Comparison of ENCODE assay signal across 17 cellular contexts in genomic region chr13:107476068-107476467, GRCh38.
DNase-seq lines count a peak whose midpoint lies in the region; ATAC-seq and TF ChIP-seq lines count a peak whose summit lies in the region.
"Had no signal": no experiment of that assay in that cellular context is flagged by ENCODE, and none has a peak within 500 bp of the region (broad histone marks: within the 10 kb centered on the region; RNA-seq: fewer than 3 reads in every experiment).

No MANE protein-coding gene starts in this region.

- no peak overlapping the region for H3K4me3 Mint-ChIP-seq in activated naive CD4-positive, alpha-beta T cell treated with anti-CD3 and anti-CD28 coated beads for 36 hours
- H3K4me3 Mint-ChIP-seq: B cell; CD14-positive monocyte; CD8-positive, alpha-beta T cell; GM23338; IgD-negative memory B cell had no signal

- H3K23ac ChIP-seq in IMR-90 (ENCODE audit: low read depth, low read length): no peak overlapping the region

- no peak overlapping the region for H3K56ac ChIP-seq in IMR-90 (ENCODE audit: extremely low read depth, insufficient read depth, low read length)

- H3K18ac ChIP-seq in IMR-90 (ENCODE audit: low read depth, low read length): no peak overlapping the region

- in situ Hi-C loops in IMR-90 (cut with MboI; ENCODE audit: low sequenced_read_pairs): no loop called here

- no peak overlapping the region for H3K4ac ChIP-seq in IMR-90 (ENCODE audit: low read depth, low read length)

- CTCF ChIA-PET in IMR-90 (lab: Yijun Ruan, JAX): no interaction called here
- CTCF ChIA-PET in activated naive CD4-positive, alpha-beta T cell treated with anti-CD3 and anti-CD28 coated beads for 36 hours (lab: Charles Lee): no interaction called here

- H2AFZ ChIP-seq in IMR-90 (replicated peaks; ENCODE audit: low read length, poor library complexity): no peak overlapping the region
- H2AFZ ChIP-seq: GM23338 had no signal

- no peak overlapping the region for H4K8ac ChIP-seq in IMR-90 (ENCODE audit: low read depth in 2 of 2, low read length in 2 of 2)

- peaks cover 14 to 31% of the 10 kb centered on the region in 2 experiments for H3K79me1 ChIP-seq in IMR-90 (ENCODE audit: low read depth in 1 of 2, low read length in 2 of 2)

- intact Hi-C loops in IMR-90 (cut with micrococcal nuclease): no loop called here
- intact Hi-C loops in activated naive CD4-positive, alpha-beta T cell treated with anti-CD3 and anti-CD28 coated beads for 36 hours (cut with micrococcal nuclease): no loop called here

- no peak overlapping the region for H4K91ac ChIP-seq in IMR-90 (ENCODE audit: insufficient read depth, low read depth, low read length)

- no peaks in the 10 kb centered on the region for H3K27me3 Mint-ChIP-seq in activated naive CD4-positive, alpha-beta T cell treated with anti-CD3 and anti-CD28 coated beads for 36 hours (ENCODE audit: low read depth)
- H3K27me3 Mint-ChIP-seq: B cell, IgD-negative memory B cell had no signal

- no peak for TF ChIP-seq POLR2A in IMR-90 (IDR thresholded peaks at IDR 0.05; ENCODE audit: low read depth, low read length)

- peak; percentile 15 for DNase-seq in ELR (ENCODE audit: low read depth)
- DNase-seq in IMR-90: peak; percentile 62
- DNase-seq in adipocyte (ENCODE audit: low read depth): peak; percentile 42
- peak; percentile 16 for DNase-seq in hepatic stellate cell (ENCODE audit: low spot score)
- DNase-seq in activated naive CD4-positive, alpha-beta T cell treated with anti-CD3 and anti-CD28 coated beads for 36 hours: no peak
- no peak for DNase-seq in foreskin keratinocyte
- DNase-seq in C1 segment of cervical spinal cord (lab: John Stamatoyannopoulos, UW): no peak
- DNase-seq in stimulated activated CD4-positive, alpha-beta T cell treated with anti-CD3 and anti-CD28 coated beads, Interleukin-12 subunit alpha, Interleukin-12 subunit beta, amount 100 ng/mL, for 4 hours: no peak
- DNase-seq: ACHN; CD8-positive, alpha-beta T cell; COR-L47; H7; KG1 had no signal

- no peak overlapping the region for H3K14ac ChIP-seq in IMR-90 (replicated peaks; ENCODE audit: low read depth, low read length)

- TF ChIP-seq CTCF in IMR-90 (conservative IDR thresholded peaks at IDR 0.05; ENCODE audit: low read depth, low read length): no peak
- no peak for TF ChIP-seq CTCF in foreskin keratinocyte (conservative IDR thresholded peaks at IDR 0.05)

- no peaks in the 10 kb centered on the region for H3K9me1 ChIP-seq in IMR-90 (ENCODE audit: insufficient read depth, low read length)

- ATAC-seq in IMR-90 (ENCODE audit: low read depth) (no peak), foreskin keratinocyte (no peak)
- ATAC-seq: CD8-positive, alpha-beta T cell; GM23338 had no signal

- no peak overlapping the region for H2BK5ac ChIP-seq in IMR-90 (ENCODE audit: low read depth, low read length, poor library complexity, severe bottlenecking)

- no peak overlapping the region for H2BK15ac ChIP-seq in IMR-90 (ENCODE audit: low read depth, low read length)

- H3K4me1 Mint-ChIP-seq in activated naive CD4-positive, alpha-beta T cell treated with anti-CD3 and anti-CD28 coated beads for 36 hours (ENCODE audit: low read depth): no peaks in the 10 kb centered on the region
- H3K4me1 Mint-ChIP-seq: B cell, CD14-positive monocyte, IgD-negative memory B cell had no signal

- H3K4me2 ChIP-seq in IMR-90 (ENCODE audit: low read depth, low read length): no peak overlapping the region
- H3K4me2 ChIP-seq: GM23338 had no signal

- H3K4me1 ChIP-seq in IMR-90 (ENCODE audit: control insufficient read depth, insufficient read depth, low read length) (peaks cover 6% of the 10 kb centered on the region; the same call in 1 of the 2 replicates), adipocyte (ENCODE audit: control insufficient read depth, insufficient read depth, low read length) (no peaks in the 10 kb centered on the region), foreskin keratinocyte (no peaks in the 10 kb centered on the region)

- TF ChIP-seq RAD21 in IMR-90 (IDR thresholded peaks at IDR 0.05; ENCODE audit: low read length): no peak

- POLR2A ChIA-PET in IMR-90 (lab: Charles Lee; ENCODE audit: unreplicated experiment): no interaction called here

- no peak overlapping the region for H2AK9ac ChIP-seq in IMR-90 (replicated peaks; ENCODE audit: low read depth, low read length, poor library complexity)

- H3K27me3 ChIP-seq in IMR-90 (ENCODE audit: control insufficient read depth, insufficient read depth, low read length): no peaks in the 10 kb centered on the region
- H3K27me3 ChIP-seq in adipocyte (replicated peaks; ENCODE audit: control insufficient read depth, insufficient read depth, low read length): no peaks in the 10 kb centered on the region
- H3K27me3 ChIP-seq in foreskin keratinocyte: no peaks in the 10 kb centered on the region

- H3K27ac ChIP-seq in IMR-90 (ENCODE audit: insufficient read depth, low read length) (no peak overlapping the region), foreskin keratinocyte (no peak overlapping the region)

- H3K9ac ChIP-seq in IMR-90 (ENCODE audit: low read depth, low read length) (no peak overlapping the region), adipocyte (ENCODE audit: low read length) (no peak overlapping the region)

- no CpG with 5 or more reads among the region's 3 CpGs for WGBS in IMR-90 (ENCODE audit: extremely low coverage in 2 of 2, insufficient read length in 1 of 2), 2 experiments

- no peak overlapping the region for H2BK20ac ChIP-seq in IMR-90 (ENCODE audit: low read depth, low read length)

- no peaks in the 10 kb centered on the region for H4K20me1 ChIP-seq in IMR-90 (ENCODE audit: insufficient read depth, low read length)

- no TSS peak for BruUV-seq in IMR-90 (replicated peaks; lab: Mats Ljungman, UMichigan)

- no peaks in the 10 kb centered on the region for H3K36me3 ChIP-seq in IMR-90 (ENCODE audit: control insufficient read depth, insufficient read depth, low read length)
- H3K36me3 ChIP-seq in adipocyte (ENCODE audit: control insufficient read depth, insufficient read depth, low read length, severe bottlenecking): no peaks in the 10 kb centered on the region

- dilution Hi-C loops in IMR-90 (cut with HindIII; ENCODE audit: low sequenced_read_pairs, unreplicated experiment): no loop called here

- no peak overlapping the region for H3K27ac Mint-ChIP-seq in activated naive CD4-positive, alpha-beta T cell treated with anti-CD3 and anti-CD28 coated beads for 36 hours
- H3K27ac Mint-ChIP-seq: B cell; CD14-positive monocyte; CD8-positive, alpha-beta T cell; GM23338; IgD-negative memory B cell had no signal

- H3K4me3 ChIP-seq in IMR-90 (ENCODE audit: insufficient read depth, low read depth, low read length) (no peak overlapping the region), adipocyte (ENCODE audit: low read length) (no peak overlapping the region)
- H3K4me3 ChIP-seq: GM23338 had no signal

- H3K9me3 Mint-ChIP-seq in activated naive CD4-positive, alpha-beta T cell treated with anti-CD3 and anti-CD28 coated beads for 36 hours: peaks cover 1% of the 10 kb centered on the region
- H3K9me3 Mint-ChIP-seq: GM23338 had no signal

- H2BK120ac ChIP-seq in IMR-90 (ENCODE audit: low read depth, low read length): no peak overlapping the region

- no peak overlapping the region for H4K5ac ChIP-seq in IMR-90 (ENCODE audit: low read depth, low read length)

- no peaks in the 10 kb centered on the region for H3K36me3 Mint-ChIP-seq in activated naive CD4-positive, alpha-beta T cell treated with anti-CD3 and anti-CD28 coated beads for 36 hours (ENCODE audit: low read depth)
- H3K36me3 Mint-ChIP-seq: CD14-positive monocyte; CD8-positive, alpha-beta T cell; IgD-negative memory B cell had no signal

- no peak overlapping the region for H2AK5ac ChIP-seq in IMR-90 (ENCODE audit: low read depth, low read length)

- H3K9me3 ChIP-seq in IMR-90 (ENCODE audit: control insufficient read depth, insufficient read depth, low read length): no peaks in the 10 kb centered on the region
- no peaks in the 10 kb centered on the region for H3K9me3 ChIP-seq in adipocyte (ENCODE audit: control insufficient read depth, low read length)

TF ChIP-seq in IMR-90, 13 proteins besides CTCF, POLR2A, EP300 and RAD21:
- TF ChIP-seq USF2 (IDR thresholded peaks at IDR 0.05; ENCODE audit: low read depth, low read length): no peak
- no peak for TF ChIP-seq RFX5 (IDR thresholded peaks at IDR 0.05; ENCODE audit: low read depth, low read length)
- TF ChIP-seq CHD1 (IDR thresholded peaks at IDR 0.05; ENCODE audit: low read depth, low read length): no peak
- no peak for TF ChIP-seq CEBPB (IDR thresholded peaks at IDR 0.05; ENCODE audit: low read depth, low read length)
- no peak for TF ChIP-seq RCOR1 (IDR thresholded peaks at IDR 0.05; ENCODE audit: insufficient replicate concordance, low read length)
- no peak for TF ChIP-seq MXI1 (IDR thresholded peaks at IDR 0.05; ENCODE audit: borderline replicate concordance, low read depth, low read length)
- TF ChIP-seq BHLHE40 (IDR thresholded peaks at IDR 0.05; ENCODE audit: low read depth, low read length): no peak
- TF ChIP-seq MAFK (IDR thresholded peaks at IDR 0.05; ENCODE audit: low read depth, low read length): no peak
- no peak for TF ChIP-seq FOS (IDR thresholded peaks at IDR 0.05; ENCODE audit: low read depth, low read length)
- TF ChIP-seq MAZ (IDR thresholded peaks at IDR 0.05; ENCODE audit: borderline replicate concordance, low read depth, low read length): no peak
- no peak for TF ChIP-seq NFE2L2 (IDR thresholded peaks at IDR 0.05; ENCODE audit: low read depth, low read length)
- TF ChIP-seq SMC3 (IDR thresholded peaks at IDR 0.05; ENCODE audit: low read depth, low read length): no peak
- TF ChIP-seq, protein P1, sequence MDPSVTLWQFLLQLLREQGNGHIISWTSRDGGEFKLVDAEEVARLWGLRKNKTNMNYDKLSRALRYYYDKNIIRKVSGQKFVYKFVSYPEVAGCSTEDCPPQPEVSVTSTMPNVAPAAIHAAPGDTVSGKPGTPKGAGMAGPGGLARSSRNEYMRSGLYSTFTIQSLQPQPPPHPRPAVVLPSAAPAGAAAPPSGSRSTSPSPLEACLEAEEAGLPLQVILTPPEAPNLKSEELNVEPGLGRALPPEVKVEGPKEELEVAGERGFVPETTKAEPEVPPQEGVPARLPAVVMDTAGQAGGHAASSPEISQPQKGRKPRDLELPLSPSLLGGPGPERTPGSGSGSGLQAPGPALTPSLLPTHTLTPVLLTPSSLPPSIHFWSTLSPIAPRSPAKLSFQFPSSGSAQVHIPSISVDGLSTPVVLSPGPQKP (IDR thresholded peaks at IDR 0.05; ENCODE audit: borderline replicate concordance, low read depth, low read length): no peak
TF ChIP-seq in IMR-90: peak in this region for 0.

Comparison
In these comparisons a context has a peak if more than half of its experiments do, and no peak if none do; other contexts are left out.
1. DNase-seq: peak in ELR (single experiment), IMR-90 (single experiment), adipocyte (single experiment) and hepatic stellate cell (single experiment); none in activated naive CD4-positive, alpha-beta T cell treated with anti-CD3 and anti-CD28 coated beads for 36 hours (single experiment), foreskin keratinocyte (0 of 2), C1 segment of cervical spinal cord (0 of 14) and stimulated activated CD4-positive, alpha-beta T cell treated with anti-CD3 and anti-CD28 coated beads, Interleukin-12 subunit alpha, Interleukin-12 subunit beta, amount 100 ng/mL, for 4 hours (single experiment).